Comparison of ENCODE assay signal across 9 cellular contexts in genomic region chr12:124109760-124110159, GRCh38.
A peak's percentile ranks its signal among the peaks of the same experiment; 100 is the strongest.
DNase-seq lines count a peak whose midpoint lies in the region; ATAC-seq, FAIRE-seq and TF ChIP-seq lines count a peak whose summit lies in the region.
"Had no signal": no experiment of that assay in that cellular context is flagged by ENCODE, and none has a peak within 500 bp of the region (broad histone marks: within the 10 kb centered on the region; RNA-seq: fewer than 3 reads in every experiment).

No MANE protein-coding gene starts in this region.

- H3K79me2 ChIP-seq in endothelial cell of umbilical vein (ENCODE audit: control insufficient read depth, insufficient read depth, low read length): no peaks in the 10 kb centered on the region

- H3K9me3 ChIP-seq in BE2C (no peaks in the 10 kb centered on the region), endothelial cell of umbilical vein (replicated peaks; ENCODE audit: control insufficient read depth, insufficient read depth, low read length) (no peaks in the 10 kb centered on the region)

- peak overlapping the region; percentile 76 for H3K4me2 ChIP-seq in endothelial cell of umbilical vein (ENCODE audit: insufficient read depth, low read length)

- H3K9me3 Mint-ChIP-seq in effector memory CD8-positive, alpha-beta T cell: no peaks in the 10 kb centered on the region
- no peaks in the 10 kb centered on the region for H3K9me3 Mint-ChIP-seq in natural killer cell treated with Interleukin-12 subunit alpha and Interleukin-12 subunit beta and Interleukin-15 and Interleukin-18, amount 100 ng/mL, for 72 hours

- 0 out of 2 replicates have a peak, but pooled peaks cover 2% of the 10 kb centered on the region for H3K4me1 ChIP-seq in BE2C
- peaks cover 20% of the 10 kb centered on the region for H3K4me1 ChIP-seq in endothelial cell of umbilical vein (ENCODE audit: control insufficient read depth, extremely low read depth, insufficient read depth, low read length)

- FAIRE-seq in endothelial cell of umbilical vein (lab: Jason Lieb, UNC): peak; percentile 78

- DNase-seq in BE2C (peak; percentile 57), OCI-M1 (lab: John Stamatoyannopoulos, UW) (peak; percentile 89), endothelial cell of umbilical vein (ENCODE audit: low read depth, low spot score) (peak; percentile 85), NCI-H226 (no peak)
- DNase-seq in effector memory CD8-positive, alpha-beta T cell: no peak
- DNase-seq in natural killer cell treated with Interleukin-12 subunit alpha and Interleukin-12 subunit beta and Interleukin-15 and Interleukin-18, amount 100 ng/mL, for 72 hours (ENCODE audit: low spot score): no peak

- peak overlapping the region; percentile 20; the same call in 1 of the 2 replicates for H3K4me3 ChIP-seq in BE2C (ENCODE audit: low read depth, low read length)
- no peak overlapping the region for H3K4me3 ChIP-seq in endothelial cell of umbilical vein (replicated peaks in 1 of 3; ENCODE audit: insufficient read depth in 1 of 3, low read depth in 1 of 3, low read length in 3 of 3)
- H3K4me3 ChIP-seq: coronary artery had no signal

- no peaks in the 10 kb centered on the region for H4K20me1 ChIP-seq in endothelial cell of umbilical vein (replicated peaks; ENCODE audit: control insufficient read depth, extremely low read depth, insufficient read depth, low read length)

- peaks cover 0 to 4% of the 10 kb centered on the region in 2 donors for H3K4me1 Mint-ChIP-seq in effector memory CD8-positive, alpha-beta T cell (ENCODE audit: low read depth in 2 of 2)
- H3K4me1 Mint-ChIP-seq in natural killer cell treated with Interleukin-12 subunit alpha and Interleukin-12 subunit beta and Interleukin-15 and Interleukin-18, amount 100 ng/mL, for 72 hours (ENCODE audit: low read depth in 2 of 2): no peaks in the 10 kb centered on the region

- H3K36me3 Mint-ChIP-seq in effector memory CD8-positive, alpha-beta T cell (ENCODE audit: insufficient read depth): peaks cover 4% of the 10 kb centered on the region
- H3K36me3 Mint-ChIP-seq in natural killer cell treated with Interleukin-12 subunit alpha and Interleukin-12 subunit beta and Interleukin-15 and Interleukin-18, amount 100 ng/mL, for 72 hours: no peaks in the 10 kb centered on the region

- no peak for TF ChIP-seq POLR2A in endothelial cell of umbilical vein (IDR thresholded peaks at IDR 0.05; ENCODE audit: low read depth, low read length)

- H3K4me3 Mint-ChIP-seq in effector memory CD8-positive, alpha-beta T cell: no peak overlapping the region
- H3K4me3 Mint-ChIP-seq in natural killer cell treated with Interleukin-12 subunit alpha and Interleukin-12 subunit beta and Interleukin-15 and Interleukin-18, amount 100 ng/mL, for 72 hours: no peak overlapping the region

- H3K27ac Mint-ChIP-seq in effector memory CD8-positive, alpha-beta T cell: no peak overlapping the region
- no peak overlapping the region for H3K27ac Mint-ChIP-seq in natural killer cell treated with Interleukin-12 subunit alpha and Interleukin-12 subunit beta and Interleukin-15 and Interleukin-18, amount 100 ng/mL, for 72 hours

- intact Hi-C loops in endothelial cell of umbilical vein (cut with micrococcal nuclease): loop anchor here (2.0 kb wide), 1 partner anchor 55 kb away; no protein-coding TSS in a partner anchor

- peak overlapping the region; percentile 29 for H2AFZ ChIP-seq in endothelial cell of umbilical vein (ENCODE audit: low read depth, low read length)

- no peaks in the 10 kb centered on the region for H3K36me3 ChIP-seq in BE2C
- H3K36me3 ChIP-seq in endothelial cell of umbilical vein (ENCODE audit: control insufficient read depth in 2 of 2, extremely low read depth in 1 of 2, insufficient read depth in 2 of 2, low read length in 2 of 2): no peaks in the 10 kb centered on the region

- POLR2A ChIA-PET in endothelial cell of umbilical vein (lab: Charles Lee): no interaction called here

- H3K9ac ChIP-seq in endothelial cell of umbilical vein (replicated peaks; ENCODE audit: extremely low read depth, insufficient read depth, low read length): peak overlapping the region; percentile 59

- H3K27ac ChIP-seq in endothelial cell of umbilical vein (ENCODE audit: insufficient read depth, low read depth, low read length): peak overlapping the region; percentile 91
- H3K27ac ChIP-seq: coronary artery had no signal

- dilution Hi-C loops in endothelial cell of umbilical vein (cut with MboI; ENCODE audit: extremely low pct_ligation_motif_present, low sequenced_read_pairs): no loop called here

- peaks cover under 1 to 23% of the 10 kb centered on the region in 2 donors for H3K27me3 Mint-ChIP-seq in effector memory CD8-positive, alpha-beta T cell
- peaks cover 0 to 3% of the 10 kb centered on the region in 2 donors for H3K27me3 Mint-ChIP-seq in natural killer cell treated with Interleukin-12 subunit alpha and Interleukin-12 subunit beta and Interleukin-15 and Interleukin-18, amount 100 ng/mL, for 72 hours

- H3K9me1 ChIP-seq in endothelial cell of umbilical vein (replicated peaks; ENCODE audit: control insufficient read depth, extremely low read depth, insufficient read depth, low read length): no peaks in the 10 kb centered on the region

- peak; percentile 58 for ATAC-seq in GM18867 (IDR thresholded peaks at IDR 0.05; ENCODE audit: unreplicated experiment)
- no peak for ATAC-seq in GM18870 (IDR thresholded peaks at IDR 0.05; ENCODE audit: unreplicated experiment)
- ATAC-seq in effector memory CD8-positive, alpha-beta T cell (replicated peaks): no peak
- ATAC-seq in natural killer cell treated with Interleukin-12 subunit alpha and Interleukin-12 subunit beta and Interleukin-15 and Interleukin-18, amount 100 ng/mL, for 72 hours: no peak

- TF ChIP-seq CTCF in BE2C (IDR thresholded peaks at IDR 0.05; ENCODE audit: low read depth, low read length) (no peak), endothelial cell of umbilical vein (IDR thresholded peaks at IDR 0.05; ENCODE audit: extremely low read depth in 1 of 2, insufficient read depth in 1 of 2, low read depth in 1 of 2, low read length in 2 of 2) (no peak)

- CTCF ChIA-PET in endothelial cell of umbilical vein (lab: Charles Lee): interaction anchor here (1.0 kb wide), 1 partner anchor 56 kb away, joined by 6 read pairs; no protein-coding TSS in a partner anchor

- no TSS peak for BruUV-seq in endothelial cell of umbilical vein (replicated peaks; lab: Mats Ljungman, UMichigan)

- no peaks in the 10 kb centered on the region for H3K27me3 ChIP-seq in BE2C
- no peaks in the 10 kb centered on the region for H3K27me3 ChIP-seq in endothelial cell of umbilical vein (ENCODE audit: control insufficient read depth in 2 of 2, insufficient read depth in 2 of 2, low read length in 2 of 2)

TF ChIP-seq in endothelial cell of umbilical vein, 7 proteins besides CTCF, POLR2A, EP300 and RAD21:
- TF ChIP-seq EZH2 (IDR thresholded peaks at IDR 0.05; ENCODE audit: borderline replicate concordance, low read depth, low read length, severe bottlenecking): no peak
- TF ChIP-seq MAX (IDR thresholded peaks at IDR 0.05; ENCODE audit: insufficient read depth, insufficient read length): peak; percentile 87

Comparison
In these comparisons a context has a peak if more than half of its experiments do, and no peak if none do; other contexts are left out.
1. DNase-seq: peak in BE2C (single experiment), OCI-M1 (single experiment) and endothelial cell of umbilical vein (single experiment); none in NCI-H226 (single experiment), effector memory CD8-positive, alpha-beta T cell (0 of 3) and natural killer cell treated with Interleukin-12 subunit alpha and Interleukin-12 subunit beta and Interleukin-15 and Interleukin-18, amount 100 ng/mL, for 72 hours (single experiment).